27 cellular contexts compared by ENCODE assay signal in the genomic region with DNA sequence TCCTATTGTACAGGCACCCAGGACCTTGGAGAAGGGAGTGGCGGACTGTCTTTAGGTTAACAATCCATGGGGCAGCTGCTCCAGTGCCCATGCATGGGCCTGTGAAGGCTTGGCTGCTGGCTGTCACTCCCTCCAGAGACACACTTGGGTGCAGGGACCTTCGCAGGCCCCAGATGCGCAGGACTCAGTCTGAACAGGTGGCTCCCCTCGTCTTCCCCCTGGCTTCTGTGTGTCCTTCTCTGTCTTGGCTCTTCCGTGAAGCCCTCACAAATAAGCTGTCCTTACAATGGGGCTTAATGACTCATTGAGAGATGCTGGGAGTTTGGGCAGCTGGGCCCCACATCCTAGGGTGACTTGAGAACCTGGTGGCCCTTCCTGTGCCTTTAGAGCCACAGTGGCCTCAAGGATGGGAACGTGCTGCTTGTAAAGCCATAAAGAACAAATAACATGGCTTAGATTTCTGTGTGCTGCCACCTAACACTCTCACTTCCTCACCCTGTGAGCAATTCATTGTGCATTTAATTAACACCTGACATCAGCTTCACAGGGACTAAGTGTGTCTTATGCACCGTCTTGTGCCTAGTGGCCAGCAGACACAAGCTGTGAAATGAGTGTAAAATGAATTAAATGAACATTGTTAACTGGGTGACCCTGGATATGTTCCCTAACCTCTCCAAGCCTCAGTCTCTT.
A peak's percentile ranks its signal among the peaks of the same experiment; 100 is the strongest.
DNase-seq lines count a peak whose midpoint lies in the region; ATAC-seq and TF ChIP-seq lines count a peak whose summit lies in the region.
"Had no signal": no experiment of that assay in that cellular context is flagged by ENCODE, and none has a peak within 500 bp of the region (broad histone marks: within the 10 kb centered on the region; RNA-seq: fewer than 3 reads in every experiment).

No MANE protein-coding gene starts in this region.

- H3K79me2 ChIP-seq in OCI-LY7 (ENCODE audit: insufficient read depth, low read depth, low read length): peaks cover 2% of the 10 kb centered on the region; the same call in 1 of the 2 replicates

- H3K4me3 Mint-ChIP-seq in activated CD8-positive, alpha-beta T cell treated with anti-CD3 and anti-CD28 coated beads, Interleukin-2, amount 10 ng/mL, durations not matched to agents 7 days and 5 days: no peak overlapping the region
- H3K4me3 Mint-ChIP-seq in activated CD8-positive, alpha-beta T cell treated with anti-CD3 and anti-CD28 coated beads for 36 hours: no peak overlapping the region
- H3K4me3 Mint-ChIP-seq in stimulated activated memory B cell treated with anti-CD40 and anti-IgM and Interleukin-4, amounts not matched to agents 10 μg/mL and 1 μg/mL and 100 μg/mL, for 72 hours: no peak overlapping the region
- H3K4me3 Mint-ChIP-seq: activated naive CD8-positive, alpha-beta T cell treated with anti-CD3 and anti-CD28 coated beads, Interleukin-2, amount 50 U/mL, for 24 hours; dendritic cell treated with granulocyte-macrophage colony-stimulating factor and Interleukin-4, amounts not matched to agents 40 ng/mL and 50 ng/mL, for 4 days; immature natural killer cell; natural killer cell; type B pancreatic cell had no signal

- no peaks in the 10 kb centered on the region for H3K36me3 ChIP-seq in OCI-LY7 (ENCODE audit: insufficient read depth, low read length)
- H3K36me3 ChIP-seq: gastroesophageal sphincter, left ventricle myocardium inferior had no signal

- H3K4me3 ChIP-seq in OCI-LY7 (ENCODE audit: low read depth, low read length, poor library complexity, severe bottlenecking): peak overlapping the region; percentile 25
- H3K4me3 ChIP-seq: gastroesophageal sphincter, K562, left ventricle myocardium inferior, SK-N-MC, smooth muscle cell had no signal

- no peaks in the 10 kb centered on the region for H3K9me3 ChIP-seq in OCI-LY7 (ENCODE audit: low read length)
- H3K9me3 ChIP-seq: gastroesophageal sphincter, left ventricle myocardium inferior had no signal

- no peak for TF ChIP-seq CTCF in activated CD8-positive, alpha-beta T cell treated with anti-CD3 and anti-CD28 coated beads for 36 hours (IDR thresholded peaks at IDR 0.05)
- no peak; the same call in 1 of the 2 replicates for TF ChIP-seq CTCF in OCI-LY7 (conservative IDR thresholded peaks at IDR 0.05; ENCODE audit: low read length)

- no TSS peak for BruUV-seq in OCI-LY7 (replicated peaks; lab: Mats Ljungman, UMichigan)

- H3K36me3 Mint-ChIP-seq in activated CD8-positive, alpha-beta T cell treated with anti-CD3 and anti-CD28 coated beads, Interleukin-2, amount 10 ng/mL, durations not matched to agents 7 days and 5 days (ENCODE audit: low read depth): no peaks in the 10 kb centered on the region
- no peaks in the 10 kb centered on the region for H3K36me3 Mint-ChIP-seq in activated CD8-positive, alpha-beta T cell treated with anti-CD3 and anti-CD28 coated beads for 36 hours (ENCODE audit: low read depth)
- peaks cover 43% of the 10 kb centered on the region for H3K36me3 Mint-ChIP-seq in stimulated activated memory B cell treated with anti-CD40 and anti-IgM and Interleukin-4, amounts not matched to agents 10 μg/mL and 1 μg/mL and 100 μg/mL, for 72 hours
- H3K36me3 Mint-ChIP-seq: immature natural killer cell, natural killer cell, type B pancreatic cell had no signal

- peak overlapping the region; percentile 98 for H3K27ac ChIP-seq in OCI-LY7 (ENCODE audit: low read depth, low read length, poor library complexity, severe bottlenecking)
- H3K27ac ChIP-seq: gastroesophageal sphincter, left ventricle myocardium inferior, SK-N-MC had no signal

- CTCF ChIA-PET in activated CD8-positive, alpha-beta T cell treated with anti-CD3 and anti-CD28 coated beads, Interleukin-2, amount 10 ng/mL, durations not matched to agents 7 days and 5 days (lab: Charles Lee): no interaction called here
- CTCF ChIA-PET in activated CD8-positive, alpha-beta T cell treated with anti-CD3 and anti-CD28 coated beads for 36 hours (lab: Charles Lee): interaction anchor here (1.1 kb wide), 1 partner anchor 222 kb away, joined by 3 read pairs; no protein-coding TSS in a partner anchor
- CTCF ChIA-PET in OCI-LY7 (lab: Charles Lee; ENCODE audit: unreplicated experiment): interaction anchor here (0.5 to 1.1 kb wide), 3 partner anchors 12 to 51 kb away, joined by 4 to 5 read pairs (median 4); no protein-coding TSS in a partner anchor

- no peaks in the 10 kb centered on the region for H4K20me1 ChIP-seq in OCI-LY7 (ENCODE audit: insufficient read depth, low read length)

- POLR2A ChIA-PET in activated CD8-positive, alpha-beta T cell treated with anti-CD3 and anti-CD28 coated beads, Interleukin-2, amount 10 ng/mL, durations not matched to agents 7 days and 5 days (lab: Charles Lee): no interaction called here
- POLR2A ChIA-PET in activated CD8-positive, alpha-beta T cell treated with anti-CD3 and anti-CD28 coated beads for 36 hours (lab: Charles Lee): no interaction called here
- POLR2A ChIA-PET in OCI-LY7 (lab: Charles Lee): interaction anchor here (0.7 to 5.7 kb wide), 8 partner anchors 12 to 234 kb away, joined by 3 to 78 read pairs (median 4); no protein-coding TSS in a partner anchor

- peak overlapping the region; percentile 80 for H3K4me2 ChIP-seq in OCI-LY7 (ENCODE audit: low read length)
- H3K4me2 ChIP-seq: smooth muscle cell had no signal

- DNase-seq in activated CD8-positive, alpha-beta T cell treated with anti-CD3 and anti-CD28 coated beads, Interleukin-2, amount 10 ng/mL, durations not matched to agents 7 days and 5 days: no peak
- DNase-seq in activated CD8-positive, alpha-beta T cell treated with anti-CD3 and anti-CD28 coated beads for 36 hours: no peak
- peak; percentile 88 for DNase-seq in OCI-LY7 (ENCODE audit: low spot score)
- peak; percentile 35 for DNase-seq in kidney tubule cell (ENCODE audit: low spot score)
- no peak for DNase-seq in DMS 273 treated with DMSO at 0.1 percent for 48 hours (lab: John Stamatoyannopoulos, UW)
- DNase-seq in effector CD4-positive, alpha-beta T cell: no peak
- no peak for DNase-seq in NCI-H187 treated with DMSO at 0.1 percent for 48 hours (lab: John Stamatoyannopoulos, UW)
- DNase-seq: activated gamma-delta T cell; activated naive CD8-positive, alpha-beta T cell treated with anti-CD3 and anti-CD28 coated beads, Interleukin-2, amount 50 U/mL, for 24 hours; central memory CD4-positive, alpha-beta T cell; COR-L47; DND-41; hippocampal formation; immature natural killer cell; left ventricle myocardium inferior; midbrain; natural killer cell; NCI-H2081; stimulated activated CD4-positive, alpha-beta T cell treated with anti-CD3 and anti-CD28 coated beads, Interleukin-2, amount 100 ng/mL, for 24 hours; T-helper 2 cell had no signal

- H3K27ac Mint-ChIP-seq in activated CD8-positive, alpha-beta T cell treated with anti-CD3 and anti-CD28 coated beads, Interleukin-2, amount 10 ng/mL, durations not matched to agents 7 days and 5 days: peak overlapping the region; percentile 49
- H3K27ac Mint-ChIP-seq in activated CD8-positive, alpha-beta T cell treated with anti-CD3 and anti-CD28 coated beads for 36 hours: no peak overlapping the region
- H3K27ac Mint-ChIP-seq in stimulated activated memory B cell treated with anti-CD40 and anti-IgM and Interleukin-4, amounts not matched to agents 10 μg/mL and 1 μg/mL and 100 μg/mL, for 72 hours: peak overlapping the region; percentile 79
- H3K27ac Mint-ChIP-seq: activated naive CD8-positive, alpha-beta T cell treated with anti-CD3 and anti-CD28 coated beads, Interleukin-2, amount 50 U/mL, for 24 hours; dendritic cell treated with granulocyte-macrophage colony-stimulating factor and Interleukin-4, amounts not matched to agents 40 ng/mL and 50 ng/mL, for 4 days; immature natural killer cell; natural killer cell; type B pancreatic cell had no signal

- H3K9me2 ChIP-seq in OCI-LY7 (ENCODE audit: insufficient read depth, low read length): no peaks in the 10 kb centered on the region

- peak overlapping the region; percentile 8; the same call in 1 of the 2 replicates for H2AFZ ChIP-seq in OCI-LY7 (ENCODE audit: low read length)

- ATAC-seq in activated CD8-positive, alpha-beta T cell treated with anti-CD3 and anti-CD28 coated beads, Interleukin-2, amount 10 ng/mL, durations not matched to agents 7 days and 5 days: no peak
- no peak for ATAC-seq in activated CD8-positive, alpha-beta T cell treated with anti-CD3 and anti-CD28 coated beads for 36 hours
- peak; percentile 67 for ATAC-seq in stimulated activated memory B cell treated with anti-CD40 and anti-IgM and Interleukin-4, amounts not matched to agents 10 μg/mL and 1 μg/mL and 100 μg/mL, for 72 hours
- ATAC-seq: activated naive CD8-positive, alpha-beta T cell treated with anti-CD3 and anti-CD28 coated beads, Interleukin-2, amount 50 U/mL, for 24 hours; gastroesophageal sphincter; K562; natural killer cell had no signal

- intact Hi-C loops in activated CD8-positive, alpha-beta T cell treated with anti-CD3 and anti-CD28 coated beads for 36 hours (cut with micrococcal nuclease): no loop called here
- intact Hi-C loops in OCI-LY7 (cut with micrococcal nuclease; ENCODE audit: unreplicated experiment): no loop called here

- no peaks in the 10 kb centered on the region for H3K27me3 Mint-ChIP-seq in activated CD8-positive, alpha-beta T cell treated with anti-CD3 and anti-CD28 coated beads, Interleukin-2, amount 10 ng/mL, durations not matched to agents 7 days and 5 days (ENCODE audit: low read depth)
- H3K27me3 Mint-ChIP-seq in activated CD8-positive, alpha-beta T cell treated with anti-CD3 and anti-CD28 coated beads for 36 hours: no peaks in the 10 kb centered on the region
- H3K27me3 Mint-ChIP-seq in stimulated activated memory B cell treated with anti-CD40 and anti-IgM and Interleukin-4, amounts not matched to agents 10 μg/mL and 1 μg/mL and 100 μg/mL, for 72 hours: no peaks in the 10 kb centered on the region
- H3K27me3 Mint-ChIP-seq: activated naive CD8-positive, alpha-beta T cell treated with anti-CD3 and anti-CD28 coated beads, Interleukin-2, amount 50 U/mL, for 24 hours; type B pancreatic cell had no signal

- no peaks in the 10 kb centered on the region for H3K4me1 Mint-ChIP-seq in activated CD8-positive, alpha-beta T cell treated with anti-CD3 and anti-CD28 coated beads, Interleukin-2, amount 10 ng/mL, durations not matched to agents 7 days and 5 days (ENCODE audit: low read depth)
- H3K4me1 Mint-ChIP-seq in activated CD8-positive, alpha-beta T cell treated with anti-CD3 and anti-CD28 coated beads for 36 hours (ENCODE audit: low read depth): peaks cover 17% of the 10 kb centered on the region
- H3K4me1 Mint-ChIP-seq in stimulated activated memory B cell treated with anti-CD40 and anti-IgM and Interleukin-4, amounts not matched to agents 10 μg/mL and 1 μg/mL and 100 μg/mL, for 72 hours: peaks cover 78% of the 10 kb centered on the region

- H3K9me3 Mint-ChIP-seq in activated CD8-positive, alpha-beta T cell treated with anti-CD3 and anti-CD28 coated beads, Interleukin-2, amount 10 ng/mL, durations not matched to agents 7 days and 5 days (ENCODE audit: insufficient read depth): peaks cover 10% of the 10 kb centered on the region
- H3K9me3 Mint-ChIP-seq in activated CD8-positive, alpha-beta T cell treated with anti-CD3 and anti-CD28 coated beads for 36 hours: peaks cover 5% of the 10 kb centered on the region
- H3K9me3 Mint-ChIP-seq in stimulated activated memory B cell treated with anti-CD40 and anti-IgM and Interleukin-4, amounts not matched to agents 10 μg/mL and 1 μg/mL and 100 μg/mL, for 72 hours: no peaks in the 10 kb centered on the region
- H3K9me3 Mint-ChIP-seq: dendritic cell treated with granulocyte-macrophage colony-stimulating factor and Interleukin-4, amounts not matched to agents 40 ng/mL and 50 ng/mL, for 4 days; natural killer cell; type B pancreatic cell had no signal

- H3K4me1 ChIP-seq in OCI-LY7 (ENCODE audit: insufficient read depth, low read length, poor library complexity, severe bottlenecking): peaks cover 84% of the 10 kb centered on the region

Comparison
In these comparisons a context has a peak if more than half of its experiments do, and no peak if none do; other contexts are left out.
1. DNase-seq: peak in OCI-LY7 (single experiment) and kidney tubule cell (single experiment); none in activated CD8-positive, alpha-beta T cell treated with anti-CD3 and anti-CD28 coated beads, Interleukin-2, amount 10 ng/mL, durations not matched to agents 7 days and 5 days (single experiment), activated CD8-positive, alpha-beta T cell treated with anti-CD3 and anti-CD28 coated beads for 36 hours (single experiment), DMS 273 treated with DMSO at 0.1 percent for 48 hours (single experiment), effector CD4-positive, alpha-beta T cell (single experiment) and NCI-H187 treated with DMSO at 0.1 percent for 48 hours (single experiment).